Comparison of ENCODE assay signal across 1 cellular context in the genomic region with DNA sequence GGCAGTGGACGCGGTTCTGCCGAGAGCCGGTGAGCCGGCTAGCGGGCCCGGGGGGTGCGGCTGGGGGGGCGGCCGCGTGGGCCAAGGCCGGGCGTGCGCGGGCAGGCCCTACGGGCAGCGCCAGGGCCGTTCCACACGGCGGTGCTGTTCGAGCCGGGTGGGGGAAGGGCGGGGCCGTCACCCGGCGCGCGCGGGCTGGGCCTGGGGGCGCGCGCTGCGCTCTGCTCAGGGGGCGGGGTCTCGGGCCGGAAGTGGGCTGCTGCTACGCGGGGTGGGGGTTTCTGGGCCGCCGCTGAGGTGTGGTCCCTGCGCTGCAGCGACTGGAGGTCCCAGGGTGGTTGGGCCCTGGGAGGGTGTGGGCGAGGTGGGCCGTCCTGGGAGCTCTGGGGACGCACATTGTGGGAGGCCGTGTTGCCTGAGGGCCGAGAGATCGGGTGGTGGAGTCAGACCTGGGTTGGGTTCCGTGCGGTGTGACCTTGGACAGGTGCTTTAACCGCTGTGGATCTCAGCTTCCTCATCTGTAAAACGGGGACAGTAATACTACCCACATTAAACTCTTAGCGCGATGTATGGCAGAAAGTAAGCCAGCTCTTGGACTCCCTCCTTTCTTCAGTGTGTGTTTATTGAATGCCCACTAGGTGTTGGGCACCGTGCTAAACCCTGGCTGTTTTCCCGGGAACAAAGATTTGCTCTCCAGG.
A peak's percentile ranks its signal among the peaks of the same experiment; 100 is the strongest.
TF ChIP-seq lines count a peak whose summit lies in the region.

No MANE protein-coding gene starts in this region.

TF ChIP-seq in H1, 55 proteins besides CTCF, POLR2A, EP300 and RAD21:
- TF ChIP-seq HDAC2 (IDR thresholded peaks at IDR 0.05; ENCODE audit: borderline replicate concordance in 1 of 2, low read depth in 2 of 2, low read length in 2 of 2) (no peak; a peak in 1 of 4 replicates), EGR1 (IDR thresholded peaks at IDR 0.05; ENCODE audit: borderline replicate concordance, low read depth, low read length) (no peak), RXRA (IDR thresholded peaks at IDR 0.05; ENCODE audit: insufficient read depth, low read depth, low read length) (no peak), ASH2L (IDR thresholded peaks at IDR 0.05; ENCODE audit: low read length) (peak; percentile 41), NRF1 (IDR thresholded peaks at IDR 0.05; ENCODE audit: low read depth, low read length) (no peak), YY1 (IDR thresholded peaks at IDR 0.05; ENCODE audit: low read depth, low read length) (no peak), SAP30 (IDR thresholded peaks at IDR 0.05; ENCODE audit: insufficient read depth, insufficient replicate concordance, low read length) (no peak), SP4 (IDR thresholded peaks at IDR 0.05; ENCODE audit: low read length) (no peak; the same call in 1 of the 2 replicates), SIN3A (conservative IDR thresholded peaks at IDR 0.05 in 1 of 2, IDR thresholded peaks at IDR 0.05 in 1 of 2; ENCODE audit: low read depth in 1 of 2, low read length in 2 of 2) (0 out of 4 replicates have a peak, but pooled peaks of 1 of the 2 experiments have one; percentile 24), TCF12 (IDR thresholded peaks at IDR 0.05; ENCODE audit: low read depth, low read length) (no peak), SUZ12 (IDR thresholded peaks at IDR 0.05; ENCODE audit: low read length) (no peak), RBBP5 (IDR thresholded peaks at IDR 0.05; ENCODE audit: borderline replicate concordance, low read depth, low read length) (peak; percentile 42; the same call in 1 of the 2 replicates), POU5F1 (IDR thresholded peaks at IDR 0.05; ENCODE audit: low read depth, low read length) (no peak), TBP (IDR thresholded peaks at IDR 0.05; ENCODE audit: low read depth, low read length) (peak; percentile 36; the same call in 1 of the 2 replicates), POLR2AphosphoS5 (IDR thresholded peaks at IDR 0.05; ENCODE audit: low read depth, low read length) (peak; percentile 62; the same call in 1 of the 2 replicates), KDM4A (IDR thresholded peaks at IDR 0.05; ENCODE audit: low read depth, low read length, severe bottlenecking) (no peak), SRF (IDR thresholded peaks at IDR 0.05; ENCODE audit: low read depth, low read length) (no peak), GTF2F1 (IDR thresholded peaks at IDR 0.05; ENCODE audit: borderline replicate concordance, low read depth, low read length) (no peak), CTBP2 (IDR thresholded peaks at IDR 0.05; ENCODE audit: borderline replicate concordance, insufficient read depth, insufficient read length, low read length) (no peak), RFX5 (IDR thresholded peaks at IDR 0.05; ENCODE audit: borderline replicate concordance, low read depth, low read length) (no peak), ZNF274 (IDR thresholded peaks at IDR 0.05; ENCODE audit: borderline replicate concordance, extremely low read depth, low read length) (no peak), RNF2 (IDR thresholded peaks at IDR 0.05; ENCODE audit: borderline replicate concordance, low read depth, low read length, missing control alignments, poor library complexity, severe bottlenecking) (no peak), CHD2 (IDR thresholded peaks at IDR 0.05; ENCODE audit: low read length) (no peak), MAFK (IDR thresholded peaks at IDR 0.05; ENCODE audit: low read depth, low read length) (no peak), PHF8 (conservative IDR thresholded peaks at IDR 0.05; ENCODE audit: low read depth, low read length) (peak; percentile 86), NANOG (IDR thresholded peaks at IDR 0.05; ENCODE audit: insufficient read depth, low read depth, low read length, poor library complexity, severe bottlenecking) (no peak), BACH1 (IDR thresholded peaks at IDR 0.05; ENCODE audit: low read length) (peak; percentile 53), SIRT6 (IDR thresholded peaks at IDR 0.05; ENCODE audit: low read length) (no peak), CBX5 (IDR thresholded peaks at IDR 0.05; ENCODE audit: low read depth, low read length) (no peak), HDAC6 (IDR thresholded peaks at IDR 0.05; ENCODE audit: low read depth, low read length) (no peak), GABPA (IDR thresholded peaks at IDR 0.05; ENCODE audit: borderline replicate concordance, insufficient read depth, low read length) (no peak), JUND (IDR thresholded peaks at IDR 0.05; ENCODE audit: low read length) (no peak), CREB1 (IDR thresholded peaks at IDR 0.05) (no peak; the same call in 1 of the 2 replicates), CHD1 (IDR thresholded peaks at IDR 0.05; ENCODE audit: low read depth, low read length) (no peak), CEBPB (IDR thresholded peaks at IDR 0.05; ENCODE audit: low read depth, low read length) (no peak), TAF7 (optimal IDR thresholded peaks at IDR 0.05; ENCODE audit: borderline replicate concordance, low read depth, low read length) (no peak), KDM5A (IDR thresholded peaks at IDR 0.05; ENCODE audit: low read length) (no peak), TEAD4 (IDR thresholded peaks at IDR 0.05; ENCODE audit: low read depth, low read length) (no peak), CBX8 (IDR thresholded peaks at IDR 0.05; ENCODE audit: borderline replicate concordance, low read depth, low read length) (no peak), SP1 (IDR thresholded peaks at IDR 0.05; ENCODE audit: low read depth, low read length) (no peak), EZH2 (IDR thresholded peaks at IDR 0.05; ENCODE audit: low read depth, low read length, severe bottlenecking) (no peak), BCL11A (IDR thresholded peaks at IDR 0.05; ENCODE audit: low read depth in 2 of 2, low read length in 2 of 2) (no peak), KDM1A (IDR thresholded peaks at IDR 0.05; ENCODE audit: borderline replicate concordance, low read length) (peak; percentile 82; the same call in 1 of the 2 replicates), SIX5 (IDR thresholded peaks at IDR 0.05; ENCODE audit: low read depth, low read length) (no peak), TAF1 (IDR thresholded peaks at IDR 0.05; ENCODE audit: low read depth, low read length) (peak; percentile 69; the same call in 1 of the 2 replicates), BRCA1 (IDR thresholded peaks at IDR 0.05; ENCODE audit: low read depth, low read length) (no peak), SP2 (IDR thresholded peaks at IDR 0.05; ENCODE audit: low read length) (no peak), JUN (IDR thresholded peaks at IDR 0.05; ENCODE audit: low read depth, low read length) (no peak), FOSL1 (IDR thresholded peaks at IDR 0.05; ENCODE audit: insufficient read depth, low read depth, low read length) (no peak)
- TF ChIP-seq, protein P1, sequence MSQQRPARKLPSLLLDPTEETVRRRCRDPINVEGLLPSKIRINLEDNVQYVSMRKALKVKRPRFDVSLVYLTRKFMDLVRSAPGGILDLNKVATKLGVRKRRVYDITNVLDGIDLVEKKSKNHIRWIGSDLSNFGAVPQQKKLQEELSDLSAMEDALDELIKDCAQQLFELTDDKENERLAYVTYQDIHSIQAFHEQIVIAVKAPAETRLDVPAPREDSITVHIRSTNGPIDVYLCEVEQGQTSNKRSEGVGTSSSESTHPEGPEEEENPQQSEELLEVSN (IDR thresholded peaks at IDR 0.05), result no peak
- TF ChIP-seq, protein P2, sequence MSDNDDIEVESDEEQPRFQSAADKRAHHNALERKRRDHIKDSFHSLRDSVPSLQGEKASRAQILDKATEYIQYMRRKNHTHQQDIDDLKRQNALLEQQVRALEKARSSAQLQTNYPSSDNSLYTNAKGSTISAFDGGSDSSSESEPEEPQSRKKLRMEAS (IDR thresholded peaks at IDR 0.05), result no peak
- TF ChIP-seq, protein P3, sequence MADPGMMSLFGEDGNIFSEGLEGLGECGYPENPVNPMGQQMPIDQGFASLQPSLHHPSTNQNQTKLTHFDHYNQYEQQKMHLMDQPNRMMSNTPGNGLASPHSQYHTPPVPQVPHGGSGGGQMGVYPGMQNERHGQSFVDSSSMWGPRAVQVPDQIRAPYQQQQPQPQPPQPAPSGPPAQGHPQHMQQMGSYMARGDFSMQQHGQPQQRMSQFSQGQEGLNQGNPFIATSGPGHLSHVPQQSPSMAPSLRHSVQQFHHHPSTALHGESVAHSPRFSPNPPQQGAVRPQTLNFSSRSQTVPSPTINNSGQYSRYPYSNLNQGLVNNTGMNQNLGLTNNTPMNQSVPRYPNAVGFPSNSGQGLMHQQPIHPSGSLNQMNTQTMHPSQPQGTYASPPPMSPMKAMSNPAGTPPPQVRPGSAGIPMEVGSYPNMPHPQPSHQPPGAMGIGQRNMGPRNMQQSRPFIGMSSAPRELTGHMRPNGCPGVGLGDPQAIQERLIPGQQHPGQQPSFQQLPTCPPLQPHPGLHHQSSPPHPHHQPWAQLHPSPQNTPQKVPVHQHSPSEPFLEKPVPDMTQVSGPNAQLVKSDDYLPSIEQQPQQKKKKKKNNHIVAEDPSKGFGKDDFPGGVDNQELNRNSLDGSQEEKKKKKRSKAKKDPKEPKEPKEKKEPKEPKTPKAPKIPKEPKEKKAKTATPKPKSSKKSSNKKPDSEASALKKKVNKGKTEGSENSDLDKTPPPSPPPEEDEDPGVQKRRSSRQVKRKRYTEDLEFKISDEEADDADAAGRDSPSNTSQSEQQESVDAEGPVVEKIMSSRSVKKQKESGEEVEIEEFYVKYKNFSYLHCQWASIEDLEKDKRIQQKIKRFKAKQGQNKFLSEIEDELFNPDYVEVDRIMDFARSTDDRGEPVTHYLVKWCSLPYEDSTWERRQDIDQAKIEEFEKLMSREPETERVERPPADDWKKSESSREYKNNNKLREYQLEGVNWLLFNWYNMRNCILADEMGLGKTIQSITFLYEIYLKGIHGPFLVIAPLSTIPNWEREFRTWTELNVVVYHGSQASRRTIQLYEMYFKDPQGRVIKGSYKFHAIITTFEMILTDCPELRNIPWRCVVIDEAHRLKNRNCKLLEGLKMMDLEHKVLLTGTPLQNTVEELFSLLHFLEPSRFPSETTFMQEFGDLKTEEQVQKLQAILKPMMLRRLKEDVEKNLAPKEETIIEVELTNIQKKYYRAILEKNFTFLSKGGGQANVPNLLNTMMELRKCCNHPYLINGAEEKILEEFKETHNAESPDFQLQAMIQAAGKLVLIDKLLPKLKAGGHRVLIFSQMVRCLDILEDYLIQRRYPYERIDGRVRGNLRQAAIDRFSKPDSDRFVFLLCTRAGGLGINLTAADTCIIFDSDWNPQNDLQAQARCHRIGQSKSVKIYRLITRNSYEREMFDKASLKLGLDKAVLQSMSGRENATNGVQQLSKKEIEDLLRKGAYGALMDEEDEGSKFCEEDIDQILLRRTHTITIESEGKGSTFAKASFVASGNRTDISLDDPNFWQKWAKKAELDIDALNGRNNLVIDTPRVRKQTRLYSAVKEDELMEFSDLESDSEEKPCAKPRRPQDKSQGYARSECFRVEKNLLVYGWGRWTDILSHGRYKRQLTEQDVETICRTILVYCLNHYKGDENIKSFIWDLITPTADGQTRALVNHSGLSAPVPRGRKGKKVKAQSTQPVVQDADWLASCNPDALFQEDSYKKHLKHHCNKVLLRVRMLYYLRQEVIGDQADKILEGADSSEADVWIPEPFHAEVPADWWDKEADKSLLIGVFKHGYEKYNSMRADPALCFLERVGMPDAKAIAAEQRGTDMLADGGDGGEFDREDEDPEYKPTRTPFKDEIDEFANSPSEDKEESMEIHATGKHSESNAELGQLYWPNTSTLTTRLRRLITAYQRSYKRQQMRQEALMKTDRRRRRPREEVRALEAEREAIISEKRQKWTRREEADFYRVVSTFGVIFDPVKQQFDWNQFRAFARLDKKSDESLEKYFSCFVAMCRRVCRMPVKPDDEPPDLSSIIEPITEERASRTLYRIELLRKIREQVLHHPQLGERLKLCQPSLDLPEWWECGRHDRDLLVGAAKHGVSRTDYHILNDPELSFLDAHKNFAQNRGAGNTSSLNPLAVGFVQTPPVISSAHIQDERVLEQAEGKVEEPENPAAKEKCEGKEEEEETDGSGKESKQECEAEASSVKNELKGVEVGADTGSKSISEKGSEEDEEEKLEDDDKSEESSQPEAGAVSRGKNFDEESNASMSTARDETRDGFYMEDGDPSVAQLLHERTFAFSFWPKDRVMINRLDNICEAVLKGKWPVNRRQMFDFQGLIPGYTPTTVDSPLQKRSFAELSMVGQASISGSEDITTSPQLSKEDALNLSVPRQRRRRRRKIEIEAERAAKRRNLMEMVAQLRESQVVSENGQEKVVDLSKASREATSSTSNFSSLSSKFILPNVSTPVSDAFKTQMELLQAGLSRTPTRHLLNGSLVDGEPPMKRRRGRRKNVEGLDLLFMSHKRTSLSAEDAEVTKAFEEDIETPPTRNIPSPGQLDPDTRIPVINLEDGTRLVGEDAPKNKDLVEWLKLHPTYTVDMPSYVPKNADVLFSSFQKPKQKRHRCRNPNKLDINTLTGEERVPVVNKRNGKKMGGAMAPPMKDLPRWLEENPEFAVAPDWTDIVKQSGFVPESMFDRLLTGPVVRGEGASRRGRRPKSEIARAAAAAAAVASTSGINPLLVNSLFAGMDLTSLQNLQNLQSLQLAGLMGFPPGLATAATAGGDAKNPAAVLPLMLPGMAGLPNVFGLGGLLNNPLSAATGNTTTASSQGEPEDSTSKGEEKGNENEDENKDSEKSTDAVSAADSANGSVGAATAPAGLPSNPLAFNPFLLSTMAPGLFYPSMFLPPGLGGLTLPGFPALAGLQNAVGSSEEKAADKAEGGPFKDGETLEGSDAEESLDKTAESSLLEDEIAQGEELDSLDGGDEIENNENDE (IDR thresholded peaks at IDR 0.05; ENCODE audit: insufficient replicate concordance, low read length), result no peak
- TF ChIP-seq, protein P4, sequence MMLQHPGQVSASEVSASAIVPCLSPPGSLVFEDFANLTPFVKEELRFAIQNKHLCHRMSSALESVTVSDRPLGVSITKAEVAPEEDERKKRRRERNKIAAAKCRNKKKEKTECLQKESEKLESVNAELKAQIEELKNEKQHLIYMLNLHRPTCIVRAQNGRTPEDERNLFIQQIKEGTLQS (IDR thresholded peaks at IDR 0.05; ENCODE audit: insufficient read depth, low read depth, low read length), result no peak
- TF ChIP-seq, protein P5, sequence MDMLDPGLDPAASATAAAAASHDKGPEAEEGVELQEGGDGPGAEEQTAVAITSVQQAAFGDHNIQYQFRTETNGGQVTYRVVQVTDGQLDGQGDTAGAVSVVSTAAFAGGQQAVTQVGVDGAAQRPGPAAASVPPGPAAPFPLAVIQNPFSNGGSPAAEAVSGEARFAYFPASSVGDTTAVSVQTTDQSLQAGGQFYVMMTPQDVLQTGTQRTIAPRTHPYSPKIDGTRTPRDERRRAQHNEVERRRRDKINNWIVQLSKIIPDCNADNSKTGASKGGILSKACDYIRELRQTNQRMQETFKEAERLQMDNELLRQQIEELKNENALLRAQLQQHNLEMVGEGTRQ (IDR thresholded peaks at IDR 0.05; ENCODE audit: low read length), result no peak
- TF ChIP-seq, protein P6, sequence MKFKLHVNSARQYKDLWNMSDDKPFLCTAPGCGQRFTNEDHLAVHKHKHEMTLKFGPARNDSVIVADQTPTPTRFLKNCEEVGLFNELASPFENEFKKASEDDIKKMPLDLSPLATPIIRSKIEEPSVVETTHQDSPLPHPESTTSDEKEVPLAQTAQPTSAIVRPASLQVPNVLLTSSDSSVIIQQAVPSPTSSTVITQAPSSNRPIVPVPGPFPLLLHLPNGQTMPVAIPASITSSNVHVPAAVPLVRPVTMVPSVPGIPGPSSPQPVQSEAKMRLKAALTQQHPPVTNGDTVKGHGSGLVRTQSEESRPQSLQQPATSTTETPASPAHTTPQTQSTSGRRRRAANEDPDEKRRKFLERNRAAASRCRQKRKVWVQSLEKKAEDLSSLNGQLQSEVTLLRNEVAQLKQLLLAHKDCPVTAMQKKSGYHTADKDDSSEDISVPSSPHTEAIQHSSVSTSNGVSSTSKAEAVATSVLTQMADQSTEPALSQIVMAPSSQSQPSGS (IDR thresholded peaks at IDR 0.05; ENCODE audit: low read length), result 0 out of 2 replicates have a peak, but pooled peaks have one; percentile 22
